Comparison of ENCODE assay signal across 8 cellular contexts in the genomic region with DNA sequence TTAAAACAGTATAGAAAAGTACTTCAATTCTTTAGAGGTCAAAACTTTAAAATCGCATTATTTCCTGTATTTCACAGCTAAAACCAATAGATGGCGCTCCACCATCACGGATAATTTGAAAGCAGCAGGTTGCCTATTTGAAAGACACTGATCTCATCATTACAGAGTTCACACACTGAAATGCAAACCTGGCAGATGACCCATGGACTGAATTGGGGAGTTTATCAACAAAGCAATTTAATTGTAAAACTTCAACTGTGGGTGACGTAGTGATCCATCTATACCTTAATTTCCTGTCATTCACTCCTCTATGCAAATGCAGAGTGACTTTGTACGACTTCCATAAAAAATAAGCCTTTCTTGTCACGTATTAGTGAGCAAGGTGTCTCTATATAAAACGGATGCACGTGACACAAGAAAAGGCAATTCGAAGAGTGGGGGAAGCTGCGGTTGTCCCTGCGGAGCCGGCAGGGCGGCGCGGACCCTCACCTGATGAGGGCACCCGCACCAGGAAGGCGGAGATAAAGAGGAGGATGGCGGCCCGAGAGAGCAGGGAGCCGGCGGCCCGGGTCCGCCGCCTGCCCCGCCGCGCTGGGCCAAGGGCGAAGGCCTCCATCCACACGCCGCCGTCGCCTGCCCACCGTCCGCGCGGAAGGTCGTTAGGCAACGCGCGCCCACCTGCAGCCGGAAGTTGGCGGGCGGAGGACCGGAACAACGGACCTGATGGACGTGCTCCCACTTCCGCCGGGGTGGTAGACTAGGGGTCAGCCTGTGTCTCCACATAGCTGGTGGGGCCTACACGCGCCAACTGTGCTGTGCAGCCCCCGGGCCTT. TPM values are rescaled to one million over a fixed set of nuclear protein-coding genes. Genes with fewer than 3 reads are reported as not detected.
DNase-seq lines count a peak whose midpoint lies in the region; ATAC-seq and TF ChIP-seq lines count a peak whose summit lies in the region.

A gene with protein sequence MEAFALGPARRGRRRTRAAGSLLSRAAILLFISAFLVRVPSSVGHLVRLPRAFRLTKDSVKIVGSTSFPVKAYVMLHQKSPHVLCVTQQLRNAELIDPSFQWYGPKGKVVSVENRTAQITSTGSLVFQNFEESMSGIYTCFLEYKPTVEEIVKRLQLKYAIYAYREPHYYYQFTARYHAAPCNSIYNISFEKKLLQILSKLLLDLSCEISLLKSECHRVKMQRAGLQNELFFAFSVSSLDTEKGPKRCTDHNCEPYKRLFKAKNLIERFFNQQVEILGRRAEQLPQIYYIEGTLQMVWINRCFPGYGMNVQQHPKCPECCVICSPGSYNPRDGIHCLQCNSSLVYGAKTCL (minus strand): TSS at position 668 of the 833 bp plus-strand sequence. CDS start 52 bp downstream, at position 616.

- peak; percentile 95 for TF ChIP-seq CTCF in 22Rv1 (IDR thresholded peaks at IDR 0.05)
- TF ChIP-seq CTCF in GM13977 (IDR thresholded peaks at IDR 0.05; ENCODE audit: extremely low read depth, insufficient read depth, missing control alignments), result peak; percentile 74

- in situ Hi-C loops in GM13977 (cut with MboI; ENCODE audit: low pct_unique_long_range_greater_than_20kb, low sequenced_read_pairs, unreplicated experiment), result loop anchor here (25.0 kb wide), 1 partner anchor 570 kb away; no protein-coding TSS in a partner anchor

- no peaks in the 10 kb centered on the region for H3K27me3 Mint-ChIP-seq in memory B cell

- no peaks in the 10 kb centered on the region for H3K9me3 Mint-ChIP-seq in memory B cell

- ATAC-seq in HG02885 (IDR thresholded peaks at IDR 0.05; ENCODE audit: poor library complexity, unreplicated experiment) (peak; percentile 88), memory B cell (ENCODE audit: low read depth) (peak; percentile 79)
- peak; percentile 68 to 74 for ATAC-seq in activated CD4-positive, CD25-positive, alpha-beta regulatory T cell treated with anti-CD3 and anti-CD28 coated beads, Interleukin-2, amount 50 U/mL, for 24 hours

- peak within 1 kb of the TSS; percentile 44 for H3K27ac ChIP-seq in 22Rv1

- H3K4me1 Mint-ChIP-seq in memory B cell, result peaks cover 8% of the 10 kb centered on the region

- no peaks in the 10 kb centered on the region for H3K36me3 Mint-ChIP-seq in memory B cell

- peak; percentile 55 for DNase-seq in GM13977 (ENCODE audit: low spot score)
- DNase-seq in NCI-H2081 treated with DMSO at 0.1 percent for 48 hours (lab: John Stamatoyannopoulos, UW), result peak; percentile 12
- DNase-seq in dermis blood vessel endothelial cell, result peak; percentile 53
- DNase-seq in memory B cell (ENCODE audit: low spot score in 2 of 2), result peak; percentile 44 to 63
- peak; percentile 42 for DNase-seq in stimulated activated CD8-positive, alpha-beta memory T cell treated with anti-CD3 and anti-CD28 coated beads, Interleukin-4, amount 100 ng/mL, for 24 hours (ENCODE audit: low read depth)

- peak within 1 kb of the TSS; percentile 98 for H3K4me3 Mint-ChIP-seq in memory B cell

- peak within 1 kb of the TSS; percentile 94 for H3K27ac Mint-ChIP-seq in memory B cell

RNA-seq across cellular contexts. Expression of the gene that starts here (rescaled TPM):
- total RNA-seq in dermis blood vessel endothelial cell, result not detected in 2 replicates

Comparison
In these comparisons a context has a peak if more than half of its experiments do, and no peak if none do; other contexts are left out.
1. Peak in every context shown above with its lines: DNase-seq, ATAC-seq and H3K27ac ChIP-seq.
2. Peak in DNase-seq in dermis blood vessel endothelial cell; RNA of the gene not detected or under 1 TPM.